In the genomic region with DNA sequence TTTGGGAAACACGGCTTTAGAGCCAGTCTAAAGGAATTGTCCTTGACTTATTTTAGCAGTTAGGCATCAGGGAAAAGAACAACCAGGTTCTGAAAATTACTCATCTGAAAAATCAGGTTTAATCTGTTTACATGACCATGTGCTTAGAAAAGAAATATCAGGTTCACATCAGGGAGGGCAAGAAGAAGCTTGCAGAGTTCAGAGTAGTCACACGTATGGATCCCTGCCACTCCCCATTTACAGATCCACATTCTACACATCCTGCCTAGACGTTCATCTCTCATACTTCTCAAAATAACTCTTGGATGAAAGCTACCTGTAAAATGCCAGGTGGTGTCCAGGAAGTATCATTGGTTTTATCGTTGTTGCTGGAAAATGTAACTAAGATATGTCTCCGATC, we compare ENCODE assay signal across 27 cellular contexts.
"Had no signal": no experiment of that assay in that cellular context is flagged by ENCODE, and none has a peak within 500 bp of the region (broad histone marks: within the 10 kb centered on the region; RNA-seq: fewer than 3 reads in every experiment).

No MANE protein-coding gene starts in this region.

- ATAC-seq: left lobe of liver; naive thymus-derived CD4-positive, alpha-beta T cell; right cardiac atrium; stimulated activated effector memory CD8-positive, alpha-beta T cell treated with anti-CD3 and anti-CD28 coated beads, Interleukin-12 subunit alpha, Interleukin-12 subunit beta, amount 100 ng/mL, for 72 hours had no signal

- H3K27me3 ChIP-seq: dorsolateral prefrontal cortex, esophagus squamous epithelium, neural progenitor cell, sigmoid colon, stomach, thyroid gland, vagina had no signal

- FAIRE-seq: colon, frontal cortex had no signal

- H3K4me3 ChIP-seq: dorsolateral prefrontal cortex, esophagus squamous epithelium, lung, neural progenitor cell, prostate gland, sigmoid colon, stomach, thyroid gland, vagina had no signal

- H3K27ac Mint-ChIP-seq: nephron; neural progenitor cell; stimulated activated effector memory CD8-positive, alpha-beta T cell treated with anti-CD3 and anti-CD28 coated beads, Interleukin-12 subunit alpha, Interleukin-12 subunit beta, amount 100 ng/mL, for 72 hours had no signal

- H3K27me3 Mint-ChIP-seq: naive thymus-derived CD4-positive, alpha-beta T cell had no signal

- H3K9me3 Mint-ChIP-seq: immature natural killer cell; naive thymus-derived CD4-positive, alpha-beta T cell; nephron; neural progenitor cell; stimulated activated effector memory CD8-positive, alpha-beta T cell treated with anti-CD3 and anti-CD28 coated beads, Interleukin-12 subunit alpha, Interleukin-12 subunit beta, amount 100 ng/mL, for 72 hours had no signal

- H3K4me2 ChIP-seq: neural progenitor cell had no signal

- H3K9me3 ChIP-seq: esophagus squamous epithelium, prostate gland, sigmoid colon, stomach, thyroid gland, vagina had no signal

- DNase-seq: dorsolateral prefrontal cortex; effector CD4-positive, alpha-beta T cell; esophagus squamous epithelium; hypothalamus; immature natural killer cell; kidney; mesendoderm; midbrain; naive thymus-derived CD4-positive, alpha-beta T cell; right cardiac atrium; sigmoid colon; stimulated activated CD4-positive, alpha-beta T cell treated with anti-CD3 and anti-CD28 coated beads, Interleukin-2, amount 100 ng/mL, for 24 hours; stimulated activated CD4-positive, alpha-beta T cell treated with anti-CD3 and anti-CD28 coated beads, Interleukin-4, amount 100 ng/mL, for 24 hours; stimulated activated naive CD4-positive, alpha-beta T cell treated with Interleukin-2 at 50 U/mL for 16 hours; stomach; thyroid gland; trophoblast cell had no signal

- H3K4me1 ChIP-seq: neural progenitor cell, parathyroid adenoma, prostate gland, sigmoid colon, stomach, thyroid gland had no signal

- H3K9ac ChIP-seq: neural progenitor cell, parathyroid adenoma had no signal

- H3K27ac ChIP-seq: dorsolateral prefrontal cortex, esophagus squamous epithelium, neural progenitor cell, parathyroid adenoma, prostate gland, sigmoid colon, stomach, thyroid gland, vagina had no signal

- H3K36me3 ChIP-seq: neural progenitor cell, prostate gland had no signal

- H3K4me1 Mint-ChIP-seq: immature natural killer cell; nephron; neural progenitor cell; stimulated activated effector memory CD8-positive, alpha-beta T cell treated with anti-CD3 and anti-CD28 coated beads, Interleukin-12 subunit alpha, Interleukin-12 subunit beta, amount 100 ng/mL, for 72 hours had no signal

- H3K4me3 Mint-ChIP-seq: immature natural killer cell; naive thymus-derived CD4-positive, alpha-beta T cell; nephron; neural progenitor cell; stimulated activated effector memory CD8-positive, alpha-beta T cell treated with anti-CD3 and anti-CD28 coated beads, Interleukin-12 subunit alpha, Interleukin-12 subunit beta, amount 100 ng/mL, for 72 hours had no signal
